15 cellular contexts compared by ENCODE assay signal in the genomic region with DNA sequence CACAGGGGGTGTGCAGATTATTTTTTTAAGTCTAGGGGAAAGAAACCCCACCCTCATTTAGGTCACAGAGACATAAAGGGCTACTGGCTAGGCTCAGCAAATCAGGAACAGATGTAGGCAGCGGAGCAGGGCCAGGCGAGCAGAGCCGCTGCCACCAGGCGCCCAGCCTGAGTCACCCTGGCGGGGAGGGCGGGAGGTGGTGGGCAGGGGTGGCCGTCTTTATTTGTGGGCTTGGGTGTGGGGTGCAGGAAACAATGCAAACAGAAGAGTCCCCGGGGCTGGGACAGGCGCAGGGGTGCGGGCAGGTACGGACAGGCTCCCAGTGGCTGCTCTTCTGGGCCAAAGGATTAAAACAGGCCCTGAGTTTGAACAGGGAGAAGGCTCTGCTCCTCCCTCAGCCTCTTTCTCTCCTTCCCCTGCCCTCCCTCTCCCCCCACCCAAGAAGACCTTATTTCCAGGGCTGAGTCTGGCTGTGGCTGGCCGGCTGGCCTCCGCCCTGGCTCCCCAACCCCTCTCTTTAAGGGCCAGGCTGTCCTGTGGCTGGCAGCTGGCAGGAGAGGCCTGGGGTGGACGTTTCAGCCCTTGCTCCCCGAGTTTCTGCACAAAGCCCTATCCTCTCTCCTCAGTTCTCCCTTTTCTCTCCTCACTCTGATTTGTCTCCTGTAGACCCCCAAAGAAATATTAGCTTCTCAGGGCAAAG.
DNase-seq lines count a peak whose midpoint lies in the region; ATAC-seq and TF ChIP-seq lines count a peak whose summit lies in the region.
"Had no signal": no experiment of that assay in that cellular context is flagged by ENCODE, and none has a peak within 500 bp of the region (broad histone marks: within the 10 kb centered on the region; RNA-seq: fewer than 3 reads in every experiment).

No MANE protein-coding gene starts in this region.

- intact Hi-C loops in mammary epithelial cell (cut with micrococcal nuclease) (no loop called here), lower lobe of right lung (cut with DNase I) (no loop called here)
- intact Hi-C loops in CD4-positive, alpha-beta T cell (cut with DNase I, micrococcal nuclease): no loop called here

- H3K27me3 Mint-ChIP-seq in stimulated activated memory B cell treated with anti-CD40 and anti-IgM and Interleukin-4, amounts not matched to agents 10 μg/mL and 1 μg/mL and 100 μg/mL, for 72 hours: peaks cover 34% of the 10 kb centered on the region
- H3K27me3 Mint-ChIP-seq in CD4-positive, alpha-beta T cell: peaks cover 15% of the 10 kb centered on the region

- H3K27ac ChIP-seq in HEK293 (ENCODE audit: extremely low read depth, low read depth, low read length) (no peak overlapping the region), mammary epithelial cell (ENCODE audit: insufficient read depth, low read depth, low read length) (peak overlapping the region; percentile 68), lower lobe of right lung (peak overlapping the region; percentile 58)
- H3K27ac ChIP-seq in CD4-positive, alpha-beta T cell (ENCODE audit: low read depth, low read length): no peak overlapping the region

- DNase-seq in mammary epithelial cell (peak; percentile 70), lower lobe of right lung (no peak), DMS79 (lab: John Stamatoyannopoulos, UW) (no peak), pons (ENCODE audit: low spot score) (no peak)
- DNase-seq in CD4-positive, alpha-beta T cell: no peak
- DNase-seq: activated CD8-positive, alpha-beta memory T cell treated with anti-CD3 and anti-CD28 coated beads, Interleukin-2, amount 10 ng/mL, durations not matched to agents 7 days and 5 days; naive thymus-derived CD8-positive, alpha-beta T cell; NCI-H146; NCI-H748 treated with DMSO at 0.1 percent for 48 hours; SHP77 treated with DMSO at 0.1 percent for 48 hours had no signal

- H4K20me1 ChIP-seq in mammary epithelial cell (ENCODE audit: insufficient read depth, low read length): no peaks in the 10 kb centered on the region

- POLR2A ChIA-PET in HEK293 (lab: Yijun Ruan, JAX): no interaction called here
- POLR2A ChIA-PET in CD4-positive, alpha-beta T cell (lab: Charles Lee): no interaction called here

- dilution Hi-C loops in mammary epithelial cell (cut with HindIII; ENCODE audit: low sequenced_read_pairs): no loop called here

- no peaks in the 10 kb centered on the region for H3K4me1 Mint-ChIP-seq in stimulated activated memory B cell treated with anti-CD40 and anti-IgM and Interleukin-4, amounts not matched to agents 10 μg/mL and 1 μg/mL and 100 μg/mL, for 72 hours
- no peaks in the 10 kb centered on the region for H3K4me1 Mint-ChIP-seq in CD4-positive, alpha-beta T cell (ENCODE audit: low read depth)
- H3K4me1 Mint-ChIP-seq: activated CD8-positive, alpha-beta memory T cell treated with anti-CD3 and anti-CD28 coated beads, Interleukin-2, amount 10 ng/mL, durations not matched to agents 7 days and 5 days; activated naive CD4-positive, alpha-beta T cell treated with anti-CD3 and anti-CD28 coated beads, Interleukin-2, amount 50 U/mL, for 24 hours; naive thymus-derived CD8-positive, alpha-beta T cell had no signal

- no peaks in the 10 kb centered on the region for H3K79me2 ChIP-seq in mammary epithelial cell (ENCODE audit: insufficient read depth, low read length)

- H3K4me3 Mint-ChIP-seq in stimulated activated memory B cell treated with anti-CD40 and anti-IgM and Interleukin-4, amounts not matched to agents 10 μg/mL and 1 μg/mL and 100 μg/mL, for 72 hours: no peak overlapping the region
- H3K4me3 Mint-ChIP-seq in CD4-positive, alpha-beta T cell: no peak overlapping the region
- H3K4me3 Mint-ChIP-seq: activated CD8-positive, alpha-beta memory T cell treated with anti-CD3 and anti-CD28 coated beads, Interleukin-2, amount 10 ng/mL, durations not matched to agents 7 days and 5 days; activated naive CD4-positive, alpha-beta T cell treated with anti-CD3 and anti-CD28 coated beads, Interleukin-2, amount 50 U/mL, for 24 hours; naive thymus-derived CD8-positive, alpha-beta T cell had no signal

- in situ Hi-C loops in mammary epithelial cell (cut with MboI; ENCODE audit: low sequenced_read_pairs in 2 of 2): no loop called here

- H3K36me3 ChIP-seq in HEK293 (ENCODE audit: control insufficient read depth in 2 of 2, insufficient read depth in 1 of 2, low read length in 2 of 2) (no peaks in the 10 kb centered on the region), mammary epithelial cell (ENCODE audit: insufficient read depth, low read length) (no peaks in the 10 kb centered on the region), lower lobe of right lung (no peaks in the 10 kb centered on the region)

- peak overlapping the region; percentile 76 for H3K4me2 ChIP-seq in mammary epithelial cell (ENCODE audit: insufficient read depth, low read depth, low read length)

- CTCF ChIA-PET in HEK293 (lab: Yijun Ruan, JAX): no interaction called here
- CTCF ChIA-PET in mammary epithelial cell (lab: Charles Lee; ENCODE audit: low non-redundant PET): no interaction called here
- CTCF ChIA-PET in CD4-positive, alpha-beta T cell (lab: Charles Lee): no interaction called here

- H3K4me1 ChIP-seq in HEK293 (ENCODE audit: control insufficient read depth, insufficient read depth, low read length) (no peaks in the 10 kb centered on the region), mammary epithelial cell (ENCODE audit: insufficient read depth, low read length) (peaks cover 29% of the 10 kb centered on the region), lower lobe of right lung (peaks cover 9% of the 10 kb centered on the region)

- no peaks in the 10 kb centered on the region for H3K9me3 ChIP-seq in HEK293 (ENCODE audit: control insufficient read depth, insufficient read depth, low read depth, low read length)
- no peaks in the 10 kb centered on the region for H3K9me3 ChIP-seq in mammary epithelial cell (replicated peaks; ENCODE audit: insufficient read depth, low read length)
- H3K9me3 ChIP-seq in lower lobe of right lung: no peaks in the 10 kb centered on the region
- no peaks in the 10 kb centered on the region for H3K9me3 ChIP-seq in CD4-positive, alpha-beta T cell (ENCODE audit: control insufficient read depth, low read length)

- no TSS peak for BruUV-seq in mammary epithelial cell (replicated peaks; lab: Mats Ljungman, UMichigan)

- H3K4me3 ChIP-seq in HEK293 (ENCODE audit: low read depth, low read length) (no peak overlapping the region), mammary epithelial cell (replicated peaks in 1 of 3; ENCODE audit: insufficient read depth in 1 of 3, low read depth in 2 of 3, low read length in 3 of 3) (no peak overlapping the region), lower lobe of right lung (no peak overlapping the region)
- H3K4me3 ChIP-seq: K562 had no signal

- 0% methylated on average over 4 of the region's 15 CpGs for WGBS in mammary epithelial cell (ENCODE audit: low coverage, missing lambda C conversion rate)

- TF ChIP-seq CTCF in HEK293 (tag by site-specific recombination; IDR thresholded peaks at IDR 0.05) (no peak), mammary epithelial cell (conservative IDR thresholded peaks at IDR 0.05 in 1 of 2, IDR thresholded peaks at IDR 0.05 in 1 of 2; ENCODE audit: extremely low read depth in 1 of 2, insufficient read depth in 1 of 2, low read depth in 1 of 2, low read length in 2 of 2) (no peak), lower lobe of right lung (IDR thresholded peaks at IDR 0.05) (no peak)
- no peak for TF ChIP-seq CTCF in CD4-positive, alpha-beta T cell (IDR thresholded peaks at IDR 0.05)

- H3K27ac Mint-ChIP-seq in stimulated activated memory B cell treated with anti-CD40 and anti-IgM and Interleukin-4, amounts not matched to agents 10 μg/mL and 1 μg/mL and 100 μg/mL, for 72 hours: no peak overlapping the region
- no peak overlapping the region for H3K27ac Mint-ChIP-seq in CD4-positive, alpha-beta T cell
- H3K27ac Mint-ChIP-seq: activated CD8-positive, alpha-beta memory T cell treated with anti-CD3 and anti-CD28 coated beads, Interleukin-2, amount 10 ng/mL, durations not matched to agents 7 days and 5 days; activated naive CD4-positive, alpha-beta T cell treated with anti-CD3 and anti-CD28 coated beads, Interleukin-2, amount 50 U/mL, for 24 hours; naive thymus-derived CD8-positive, alpha-beta T cell had no signal

- H3K9me3 Mint-ChIP-seq in stimulated activated memory B cell treated with anti-CD40 and anti-IgM and Interleukin-4, amounts not matched to agents 10 μg/mL and 1 μg/mL and 100 μg/mL, for 72 hours: no peaks in the 10 kb centered on the region
- H3K9me3 Mint-ChIP-seq in CD4-positive, alpha-beta T cell: no peaks in the 10 kb centered on the region
- H3K9me3 Mint-ChIP-seq: activated naive CD4-positive, alpha-beta T cell treated with anti-CD3 and anti-CD28 coated beads, Interleukin-2, amount 50 U/mL, for 24 hours; naive thymus-derived CD8-positive, alpha-beta T cell had no signal

- peak overlapping the region; percentile 52 for H3K9ac ChIP-seq in mammary epithelial cell (ENCODE audit: insufficient read depth, low read length)

- ATAC-seq in lower lobe of right lung (peak in 1 of 2 donors; percentile 39), HG03565 (IDR thresholded peaks at IDR 0.05; ENCODE audit: unreplicated experiment) (no peak)
- ATAC-seq in stimulated activated memory B cell treated with anti-CD40 and anti-IgM and Interleukin-4, amounts not matched to agents 10 μg/mL and 1 μg/mL and 100 μg/mL, for 72 hours: peak; percentile 14
- no peak for ATAC-seq in CD4-positive, alpha-beta T cell (ENCODE audit: poor library complexity)
- ATAC-seq: activated CD8-positive, alpha-beta memory T cell treated with anti-CD3 and anti-CD28 coated beads, Interleukin-2, amount 10 ng/mL, durations not matched to agents 7 days and 5 days; K562; naive thymus-derived CD8-positive, alpha-beta T cell had no signal

- peak overlapping the region; percentile 82 for H2AFZ ChIP-seq in mammary epithelial cell (ENCODE audit: low read depth, low read length)

- no peaks in the 10 kb centered on the region for H3K36me3 Mint-ChIP-seq in stimulated activated memory B cell treated with anti-CD40 and anti-IgM and Interleukin-4, amounts not matched to agents 10 μg/mL and 1 μg/mL and 100 μg/mL, for 72 hours
- H3K36me3 Mint-ChIP-seq in CD4-positive, alpha-beta T cell (ENCODE audit: low read depth): no peaks in the 10 kb centered on the region
- H3K36me3 Mint-ChIP-seq: activated CD8-positive, alpha-beta memory T cell treated with anti-CD3 and anti-CD28 coated beads, Interleukin-2, amount 10 ng/mL, durations not matched to agents 7 days and 5 days; activated naive CD4-positive, alpha-beta T cell treated with anti-CD3 and anti-CD28 coated beads, Interleukin-2, amount 50 U/mL, for 24 hours; naive thymus-derived CD8-positive, alpha-beta T cell had no signal

- H3K27me3 ChIP-seq in mammary epithelial cell (ENCODE audit: insufficient read depth, low read length) (no peaks in the 10 kb centered on the region), lower lobe of right lung (ENCODE audit: low read depth) (no peaks in the 10 kb centered on the region)
- H3K27me3 ChIP-seq in CD4-positive, alpha-beta T cell (ENCODE audit: control insufficient read depth, insufficient read depth, low read length): no peaks in the 10 kb centered on the region

TF ChIP-seq in HEK293, 187 proteins besides CTCF, POLR2A, EP300 and RAD21 (continues in another document):
- TF ChIP-seq ZNF473 (tag by site-specific recombination; IDR thresholded peaks at IDR 0.05) (no peak), EGR2 (tag by site-specific recombination; IDR thresholded peaks at IDR 0.05; ENCODE audit: low read depth) (peak; percentile 32; the same call in 1 of the 2 replicates)

Comparison
In these comparisons a context has a peak if more than half of its experiments do, and no peak if none do; other contexts are left out.
1. H3K27ac ChIP-seq: peak in mammary epithelial cell (single experiment) and lower lobe of right lung (single experiment); none in HEK293 (single experiment) and CD4-positive, alpha-beta T cell (single experiment).